In the genomic region with DNA sequence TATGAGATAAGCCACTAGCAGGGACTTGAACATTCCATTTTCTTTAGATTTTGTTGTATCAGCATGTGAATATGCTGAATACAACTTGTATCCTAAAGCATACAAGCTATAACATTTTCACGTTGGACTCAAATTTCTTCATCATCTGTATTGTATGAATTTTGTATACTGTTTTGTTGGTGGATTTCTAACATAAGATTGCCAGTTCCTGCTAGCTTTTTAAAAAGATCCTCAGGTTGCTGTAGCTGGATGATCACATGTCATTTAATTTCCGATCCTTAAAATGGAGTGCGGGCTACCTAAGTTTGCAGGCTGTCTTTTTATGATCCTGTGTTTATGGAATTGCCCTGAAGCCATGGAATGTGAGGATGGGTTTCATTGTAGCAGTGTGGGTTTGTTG, we compare ENCODE assay signal across 15 cellular contexts. TPM values are rescaled to one million over a fixed set of nuclear protein-coding genes. Genes with fewer than 3 reads are reported as not detected.
DNase-seq lines count a peak whose midpoint lies in the region; ATAC-seq and TF ChIP-seq lines count a peak whose summit lies in the region.
"Had no signal": no experiment of that assay in that cellular context is flagged by ENCODE, and none has a peak within 500 bp of the region (broad histone marks: within the 10 kb centered on the region; RNA-seq: fewer than 3 reads in every experiment).

No MANE protein-coding gene starts in this region.

- peak overlapping the region; percentile 51; the same call in 1 of the 2 replicates for H3K27ac ChIP-seq in Panc1 (ENCODE audit: low read length)
- H3K27ac ChIP-seq in gastroesophageal sphincter: peak overlapping the region; percentile 58 to 98 (median 70)
- H3K27ac ChIP-seq in neuronal stem cell (replicated peaks; ENCODE audit: low read length): no peak overlapping the region
- H3K27ac ChIP-seq: foreskin keratinocyte had no signal

- H3K27me3 ChIP-seq in Panc1 (ENCODE audit: control insufficient read depth, insufficient read depth, low read length): no peaks in the 10 kb centered on the region
- no peaks in the 10 kb centered on the region for H3K27me3 ChIP-seq in gastroesophageal sphincter
- H3K27me3 ChIP-seq in neuronal stem cell (ENCODE audit: control insufficient read depth in 3 of 3, insufficient read depth in 3 of 3, low read depth in 1 of 3, low read length in 3 of 3): no peaks in the 10 kb centered on the region
- H3K27me3 ChIP-seq: foreskin keratinocyte had no signal

- no peak overlapping the region for H3K14ac ChIP-seq in neuronal stem cell (ENCODE audit: low read length)

- H2BK12ac ChIP-seq in neuronal stem cell (ENCODE audit: low read length): no peak overlapping the region

- DNase-seq in EH (ENCODE audit: low read depth): peak; percentile 22
- DNase-seq in Panc1 (ENCODE audit: low read depth, low spot score): no peak
- no peak for DNase-seq in retinal pigment epithelial cell (ENCODE audit: low read depth)
- DNase-seq in GM19240 (ENCODE audit: insufficient read length, low spot score): no peak
- no peak for DNase-seq in NCI-H510A treated with DMSO at 0.1 percent for 48 hours (lab: John Stamatoyannopoulos, UW)
- DNase-seq in cortex of kidney (lab: John Stamatoyannopoulos, UW): no peak
- DNase-seq in neuronal stem cell (ENCODE audit: low spot score): no peak
- DNase-seq: activated naive CD4-positive, alpha-beta T cell; effector memory CD8-positive, alpha-beta T cell; foreskin keratinocyte; NCI-H1105 treated with DMSO at 0.1 percent for 48 hours; NCI-H226; stimulated activated CD4-positive, alpha-beta T cell treated with anti-CD3 and anti-CD28 coated beads, Interleukin-4, amount 100 ng/mL, for 24 hours; T-helper 1 cell had no signal

- TF ChIP-seq CTCF in Panc1 (IDR thresholded peaks at IDR 0.05) (no peak), gastroesophageal sphincter (IDR thresholded peaks at IDR 0.05) (no peak), retinal pigment epithelial cell (conservative IDR thresholded peaks at IDR 0.05; ENCODE audit: low read depth, low read length) (no peak)

- no TSS peak for BruUV-seq in Panc1 (replicated peaks; lab: Mats Ljungman, UMichigan)

- H2AFZ ChIP-seq in neuronal stem cell (ENCODE audit: low read length): no peak overlapping the region

- no peak overlapping the region for H3K4me3 ChIP-seq in Panc1 (ENCODE audit: low read depth in 2 of 2, low read length in 2 of 2)
- H3K4me3 ChIP-seq in gastroesophageal sphincter: no peak overlapping the region
- peak overlapping the region; percentile 19 for H3K4me3 ChIP-seq in retinal pigment epithelial cell (ENCODE audit: low read length)
- no peak overlapping the region for H3K4me3 ChIP-seq in neuronal stem cell (ENCODE audit: low read length in 2 of 2)

- no peak overlapping the region for H3K9ac ChIP-seq in neuronal stem cell (ENCODE audit: low read depth, low read length, poor library complexity)

- no peak for TF ChIP-seq POLR2A in gastroesophageal sphincter (IDR thresholded peaks at IDR 0.05)

- H2AK5ac ChIP-seq in neuronal stem cell (ENCODE audit: low read depth, low read length): no peak overlapping the region

- no peak overlapping the region for H3K4me2 ChIP-seq in neuronal stem cell (ENCODE audit: insufficient read depth, low read length, poor library complexity, severe bottlenecking)

- no peak overlapping the region for H3K23ac ChIP-seq in neuronal stem cell (ENCODE audit: low read depth, low read length, poor library complexity)

- CTCF ChIA-PET in Panc1 (lab: Charles Lee): no interaction called here

- no peaks in the 10 kb centered on the region; the same call in 1 of the 2 replicates for H3K36me3 ChIP-seq in Panc1 (ENCODE audit: control insufficient read depth, insufficient read depth, low read length)
- peaks cover 0 to 11% of the 10 kb centered on the region in 2 donors for H3K36me3 ChIP-seq in gastroesophageal sphincter
- H3K36me3 ChIP-seq in neuronal stem cell (replicated peaks in 1 of 2; ENCODE audit: control insufficient read depth in 2 of 2, insufficient read depth in 2 of 2, low read length in 2 of 2): peaks cover 0 to 18% of the 10 kb centered on the region in 2 donors

- intact Hi-C loops in Panc1 (cut with micrococcal nuclease; ENCODE audit: unreplicated experiment): no loop called here

- H3K9me3 ChIP-seq in Panc1 (ENCODE audit: control insufficient read depth, insufficient read depth, low read depth, low read length) (no peaks in the 10 kb centered on the region), gastroesophageal sphincter (no peaks in the 10 kb centered on the region), neuronal stem cell (replicated peaks in 1 of 2; ENCODE audit: control insufficient read depth in 2 of 2, insufficient read depth in 1 of 2, low read depth in 1 of 2, low read length in 2 of 2) (no peaks in the 10 kb centered on the region)

- POLR2A ChIA-PET in Panc1 (lab: Charles Lee): interaction anchor here (0.6 kb wide), 1 partner anchor 1281 kb away, joined by 5 read pairs; no protein-coding TSS in a partner anchor

- no peak overlapping the region for H4K8ac ChIP-seq in neuronal stem cell (ENCODE audit: low read depth, low read length)

- peaks cover 31% of the 10 kb centered on the region for H3K4me1 ChIP-seq in Panc1 (ENCODE audit: control insufficient read depth, insufficient read depth, low read length)
- peaks cover 15 to 99% (median 34%) of the 10 kb centered on the region in 3 donors for H3K4me1 ChIP-seq in gastroesophageal sphincter
- peaks cover 9 to 51% of the 10 kb centered on the region in 2 donors for H3K4me1 ChIP-seq in neuronal stem cell (ENCODE audit: control insufficient read depth in 2 of 2, insufficient read depth in 1 of 2, low read depth in 1 of 2, low read length in 2 of 2)

- H2BK120ac ChIP-seq in neuronal stem cell (ENCODE audit: low read depth, low read length): no peak overlapping the region

- no peak overlapping the region for H3K18ac ChIP-seq in neuronal stem cell (ENCODE audit: low read length)

- H2BK5ac ChIP-seq in neuronal stem cell (ENCODE audit: low read length): no peak overlapping the region

- no peak overlapping the region for H2BK15ac ChIP-seq in neuronal stem cell (ENCODE audit: low read length)

- no peak overlapping the region for H3K4ac ChIP-seq in neuronal stem cell (ENCODE audit: low read length)

- no peak for TF ChIP-seq EP300 in gastroesophageal sphincter (IDR thresholded peaks at IDR 0.05)

- ATAC-seq in Panc1 (no peak), gastroesophageal sphincter (no peak)
- ATAC-seq: effector memory CD8-positive, alpha-beta T cell; foreskin keratinocyte had no signal

- in situ Hi-C loops in Panc1 (cut with HindIII; ENCODE audit: low pct_unique_long_range_greater_than_20kb, low sequenced_read_pairs): no loop called here

- 37 to 55% methylated on average over 3 of the region's 3 CpGs for WGBS in gastroesophageal sphincter (ENCODE audit: low coverage in 1 of 2), 2 donors
- WGBS in neuronal stem cell (ENCODE audit: extremely low coverage in 2 of 2, insufficient read length in 2 of 2, insufficient replicate concordance in 1 of 2), 2 donors: no CpG with 5 or more reads among the region's 3 CpGs

- H3K79me1 ChIP-seq in neuronal stem cell (ENCODE audit: low read depth, low read length): no peaks in the 10 kb centered on the region

- no peak overlapping the region for H4K91ac ChIP-seq in neuronal stem cell (ENCODE audit: low read depth, low read length, poor library complexity)

RNA-seq across cellular contexts. Expression of gene PDLIM5, which starts 6.9 kb away (rescaled TPM):
- total RNA-seq in Panc1 (2021; ENCODE audit: unreplicated experiment) (44.7 TPM), gastroesophageal sphincter (100 to 1,000 TPM; 100 to 223 (median 175) TPM)
- polyA plus RNA-seq in Panc1 (2012; ENCODE audit: insufficient read length): 20.6 TPM
- polyA plus RNA-seq in neuronal stem cell (2013, experiment 1 of 2): 50.1 TPM
- 54.2 TPM for polyA plus RNA-seq in neuronal stem cell (2013, experiment 2 of 2)
